In genomic region chr9:13603916-13604315, GRCh38 we compare ENCODE assay signal across 20 cellular contexts.
DNase-seq lines count a peak whose midpoint lies in the region; ATAC-seq, FAIRE-seq and TF ChIP-seq lines count a peak whose summit lies in the region.
"Had no signal": no experiment of that assay in that cellular context is flagged by ENCODE, and none has a peak within 500 bp of the region (broad histone marks: within the 10 kb centered on the region; RNA-seq: fewer than 3 reads in every experiment).

No MANE protein-coding gene starts in this region.

- FAIRE-seq in K562 (lab: Jason Lieb, UNC), result no peak
- FAIRE-seq: A549, G401.6, GM12891 had no signal

- H3K4me1 Mint-ChIP-seq in endothelial cell (ENCODE audit: unreplicated experiment) (peaks cover 27% of the 10 kb centered on the region), nephron (peaks cover 43% of the 10 kb centered on the region), GM23338 (peaks cover 25% of the 10 kb centered on the region)
- H3K4me1 Mint-ChIP-seq: CD4-positive, alpha-beta memory T cell had no signal

- no peak overlapping the region for H2AFZ ChIP-seq in K562 (ENCODE audit: low read depth, low read length)
- no peak overlapping the region for H2AFZ ChIP-seq in GM23338

- H3K9ac ChIP-seq in K562 (ENCODE audit: insufficient read depth in 1 of 2, low read depth in 2 of 2, low read length in 2 of 2), result no peak overlapping the region

- no peaks in the 10 kb centered on the region for H3K9me2 ChIP-seq in GM23338 (ENCODE audit: insufficient read depth)

- H3K36me3 Mint-ChIP-seq in endothelial cell (ENCODE audit: low read depth, unreplicated experiment) (peaks cover 7% of the 10 kb centered on the region), nephron (ENCODE audit: low read depth) (no peaks in the 10 kb centered on the region), GM23338 (ENCODE audit: low read depth) (no peaks in the 10 kb centered on the region; the same call in 2 of the 3 replicates)
- H3K36me3 Mint-ChIP-seq: CD4-positive, alpha-beta memory T cell had no signal

- H3K4me3 Mint-ChIP-seq in endothelial cell (ENCODE audit: unreplicated experiment) (no peak overlapping the region), nephron (no peak overlapping the region), GM23338 (no peak overlapping the region)
- H3K4me3 Mint-ChIP-seq: CD4-positive, alpha-beta memory T cell; HFFc6 had no signal

- TF ChIP-seq POLR2A in K562 (conservative IDR thresholded peaks at IDR 0.05) (no peak), ovary (IDR thresholded peaks at IDR 0.05) (no peak)

- H3K9me3 ChIP-seq in K562 (replicated peaks; ENCODE audit: control insufficient read depth, insufficient read depth, low read depth, low read length), result no peaks in the 10 kb centered on the region
- H3K9me3 ChIP-seq in ovary, result no peaks in the 10 kb centered on the region
- H3K9me3 ChIP-seq: A549, BE2C had no signal

- H3K27ac ChIP-seq in K562 (ENCODE audit: extremely low read depth, low read depth, low read length) (no peak overlapping the region), ovary (no peak overlapping the region), GM23338 (ENCODE audit: low read depth) (no peak overlapping the region)
- H3K27ac ChIP-seq: A549, C4-2B had no signal

- no TSS peak for BruUV-seq in K562 (replicated peaks; lab: Mats Ljungman, UMichigan)

- H3K79me2 ChIP-seq in K562 (ENCODE audit: control insufficient read depth, insufficient read depth, low read length), result no peaks in the 10 kb centered on the region
- no peaks in the 10 kb centered on the region for H3K79me2 ChIP-seq in GM23338 (replicated peaks; ENCODE audit: insufficient read depth)

- no peaks in the 10 kb centered on the region for H3K9me3 Mint-ChIP-seq in endothelial cell (ENCODE audit: unreplicated experiment)
- H3K9me3 Mint-ChIP-seq in nephron, result peaks cover 13% of the 10 kb centered on the region
- H3K9me3 Mint-ChIP-seq in GM23338, result no peaks in the 10 kb centered on the region
- H3K9me3 Mint-ChIP-seq: HFFc6 had no signal

- H3K4me1 ChIP-seq in K562 (replicated peaks in 1 of 2; ENCODE audit: control insufficient read depth in 2 of 2, insufficient read depth in 2 of 2, low read length in 2 of 2) (no peaks in the 10 kb centered on the region), ovary (ENCODE audit: insufficient read depth) (peaks cover 3% of the 10 kb centered on the region), GM23338 (ENCODE audit: insufficient read depth) (peaks cover 30% of the 10 kb centered on the region)
- H3K4me1 ChIP-seq: A549 had no signal

- TF ChIP-seq RAD21 in K562 (CRISPR knock-in tag; conservative IDR thresholded peaks at IDR 0.05 in 1 of 2, IDR thresholded peaks at IDR 0.05 in 1 of 2), result no peak

- no peaks in the 10 kb centered on the region for H3K36me3 ChIP-seq in K562 (ENCODE audit: control insufficient read depth, insufficient read depth, low read length)
- H3K36me3 ChIP-seq in ovary, result no peaks in the 10 kb centered on the region
- no peaks in the 10 kb centered on the region for H3K36me3 ChIP-seq in GM23338 (ENCODE audit: insufficient read depth)
- H3K36me3 ChIP-seq: BE2C had no signal

- H3F3A ChIP-seq in GM23338 (replicated peaks; ENCODE audit: low read depth), result no peaks in the 10 kb centered on the region

- ATAC-seq in K562 (no peak), GM23338 (no peak)
- ATAC-seq: A549 had no signal

- TF ChIP-seq EP300 in K562 (IDR thresholded peaks at IDR 0.05; ENCODE audit: low read length) (no peak), ovary (IDR thresholded peaks at IDR 0.05) (no peak)

- in situ Hi-C loops in K562 (cut with MboI), result no loop called here

- H3K27ac Mint-ChIP-seq in endothelial cell (ENCODE audit: unreplicated experiment) (peak overlapping the region; percentile 14), nephron (peak overlapping the region; percentile 62 to 80 (median 78)), GM23338 (no peak overlapping the region)
- H3K27ac Mint-ChIP-seq: CD4-positive, alpha-beta memory T cell; HFFc6 had no signal

- 0% methylated on average over 3 of the region's 3 CpGs for WGBS in K562 (ENCODE audit: insufficient coverage, low coverage, missing lambda C conversion rate)
- WGBS in ovary, 3 donors, result 57 to 69% (median 68%) methylated on average over 2 to 3 of the region's 3 CpGs

- no peaks in the 10 kb centered on the region for H3K9me1 ChIP-seq in K562 (ENCODE audit: control insufficient read depth, insufficient read depth, low read length)

- DNase-seq in NCI-H226 (peak; percentile 24), K562 (ENCODE audit: extremely low read depth in 1 of 4, low spot score in 3 of 4) (no peak), endothelial cell (ENCODE audit: low spot score) (no peak), UCSD-AML1 (lab: John Stamatoyannopoulos, UW; ENCODE audit: unreplicated experiment) (no peak), ovary (no peak), GM23338 (ENCODE audit: low spot score) (no peak)
- no peak for DNase-seq in stimulated activated naive CD4-positive, alpha-beta T cell (lab: John Stamatoyannopoulos, UW)
- DNase-seq: BE2C; CD4-positive, alpha-beta memory T cell; DMS79; EL; GOT3; HCEC 1CT; HFFc6; IMR-90 had no signal

- no peaks in the 10 kb centered on the region for H4K20me1 ChIP-seq in K562 (replicated peaks; ENCODE audit: control insufficient read depth, insufficient read depth, low read length)
- H4K20me1 ChIP-seq in GM23338 (replicated peaks; ENCODE audit: insufficient read depth), result no peaks in the 10 kb centered on the region

- no peak overlapping the region for H3K4me2 ChIP-seq in K562 (ENCODE audit: insufficient read depth, low read length)
- H3K4me2 ChIP-seq in GM23338, result no peak overlapping the region
- H3K4me2 ChIP-seq: A549 had no signal

- TF ChIP-seq CTCF in K562 (IDR thresholded peaks at IDR 0.05 in 2 of 3, conservative IDR thresholded peaks at IDR 0.05 in 1 of 3; ENCODE audit: insufficient read depth in 2 of 3, low read depth in 1 of 3, low read length in 3 of 3) (no peak), endothelial cell (IDR thresholded peaks at IDR 0.05; ENCODE audit: unreplicated experiment) (no peak), nephron (IDR thresholded peaks at IDR 0.05; ENCODE audit: unreplicated experiment in 3 of 3) (no peak), ovary (IDR thresholded peaks at IDR 0.05) (no peak), GM23338 (conservative IDR thresholded peaks at IDR 0.05; ENCODE audit: low read depth in 2 of 2) (no peak)

- POLR2A ChIA-PET in K562 (lab: Yijun Ruan, JAX), result no interaction called here

- no peak overlapping the region for H3K4me3 ChIP-seq in K562
- no peak overlapping the region for H3K4me3 ChIP-seq in ovary
- no peak overlapping the region for H3K4me3 ChIP-seq in GM23338
- H3K4me3 ChIP-seq: A549 had no signal

- CTCF ChIA-PET in K562 (lab: Yijun Ruan, JAX; ENCODE audit: low intra/inter-chr PET ratio), result no interaction called here

- intact Hi-C loops in K562 (cut with micrococcal nuclease) (no loop called here), ovary (cut with DNase I) (no loop called here)

- no peaks in the 10 kb centered on the region for H3K27me3 ChIP-seq in K562 (ENCODE audit: control insufficient read depth in 2 of 2, insufficient read depth in 2 of 2, low read length in 2 of 2)
- no peaks in the 10 kb centered on the region for H3K27me3 ChIP-seq in ovary
- H3K27me3 ChIP-seq in GM23338 (ENCODE audit: insufficient read depth), result no peaks in the 10 kb centered on the region
- H3K27me3 ChIP-seq: BE2C had no signal

- H3K27me3 Mint-ChIP-seq in endothelial cell (ENCODE audit: unreplicated experiment), result no peaks in the 10 kb centered on the region
- H3K27me3 Mint-ChIP-seq in nephron (ENCODE audit: low read depth), result peaks cover 3% of the 10 kb centered on the region
- no peaks in the 10 kb centered on the region for H3K27me3 Mint-ChIP-seq in GM23338 (ENCODE audit: insufficient read depth, low read depth, poor library complexity)
- H3K27me3 Mint-ChIP-seq: CD4-positive, alpha-beta memory T cell had no signal

TF ChIP-seq in K562, 482 proteins besides CTCF, POLR2A, EP300 and RAD21:
- TF ChIP-seq IRF2 (CRISPR knock-in tag; IDR thresholded peaks at IDR 0.05) (no peak), FIP1L1 (IDR thresholded peaks at IDR 0.05; ENCODE audit: low read depth, low read length, poor library complexity, severe bottlenecking) (no peak), HDAC2 (IDR thresholded peaks at IDR 0.05) (no peak), TSC22D4 (tag; IDR thresholded peaks at IDR 0.05) (no peak), NFIC (IDR thresholded peaks at IDR 0.05) (peak; percentile 24), LEF1 (IDR thresholded peaks at IDR 0.05) (no peak)
- TF ChIP-seq, protein P1, sequence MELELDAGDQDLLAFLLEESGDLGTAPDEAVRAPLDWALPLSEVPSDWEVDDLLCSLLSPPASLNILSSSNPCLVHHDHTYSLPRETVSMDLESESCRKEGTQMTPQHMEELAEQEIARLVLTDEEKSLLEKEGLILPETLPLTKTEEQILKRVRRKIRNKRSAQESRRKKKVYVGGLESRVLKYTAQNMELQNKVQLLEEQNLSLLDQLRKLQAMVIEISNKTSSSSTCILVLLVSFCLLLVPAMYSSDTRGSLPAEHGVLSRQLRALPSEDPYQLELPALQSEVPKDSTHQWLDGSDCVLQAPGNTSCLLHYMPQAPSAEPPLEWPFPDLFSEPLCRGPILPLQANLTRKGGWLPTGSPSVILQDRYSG (tag; conservative IDR thresholded peaks at IDR 0.05; ENCODE audit: low read depth), result no peak
TF ChIP-seq in K562: peak in this region for 1.

TF ChIP-seq in GM23338, 12 proteins besides CTCF, POLR2A, EP300 and RAD21 (continues in another document):
- TF ChIP-seq POLR2AphosphoS5 (IDR thresholded peaks at IDR 0.05; ENCODE audit: low read depth) (no peak), ZNF331 (CRISPR knock-in tag; IDR thresholded peaks at IDR 0.05; ENCODE audit: low read depth) (no peak), JUNB (IDR thresholded peaks at IDR 0.05; ENCODE audit: unreplicated experiment) (no peak)
- TF ChIP-seq, protein P2, sequence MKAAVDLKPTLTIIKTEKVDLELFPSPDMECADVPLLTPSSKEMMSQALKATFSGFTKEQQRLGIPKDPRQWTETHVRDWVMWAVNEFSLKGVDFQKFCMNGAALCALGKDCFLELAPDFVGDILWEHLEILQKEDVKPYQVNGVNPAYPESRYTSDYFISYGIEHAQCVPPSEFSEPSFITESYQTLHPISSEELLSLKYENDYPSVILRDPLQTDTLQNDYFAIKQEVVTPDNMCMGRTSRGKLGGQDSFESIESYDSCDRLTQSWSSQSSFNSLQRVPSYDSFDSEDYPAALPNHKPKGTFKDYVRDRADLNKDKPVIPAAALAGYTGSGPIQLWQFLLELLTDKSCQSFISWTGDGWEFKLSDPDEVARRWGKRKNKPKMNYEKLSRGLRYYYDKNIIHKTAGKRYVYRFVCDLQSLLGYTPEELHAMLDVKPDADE (IDR thresholded peaks at IDR 0.05), result no peak
